ENCODE assay signal across 2 cellular contexts in genomic region chr4:74097161-74097560, GRCh38.
TF ChIP-seq lines count a peak whose summit lies in the region.

No MANE protein-coding gene starts in this region.

TF ChIP-seq in A549, 52 proteins besides CTCF, POLR2A, EP300 and RAD21:
- TF ChIP-seq HOXA7 (CRISPR knock-in tag; IDR thresholded peaks at IDR 0.05): peak; percentile 26; the same call in 1 of the 2 replicates
- TF ChIP-seq MAZ (IDR thresholded peaks at IDR 0.05; ENCODE audit: borderline replicate concordance, low read depth, low read length): no peak
TF ChIP-seq in A549: peak in this region for 1.

TF ChIP-seq in K562, 482 proteins besides CTCF, POLR2A, EP300 and RAD21 (continues in another document):
- TF ChIP-seq PML (IDR thresholded peaks at IDR 0.05; ENCODE audit: low read length): no peak
- no peak for TF ChIP-seq ARNT (IDR thresholded peaks at IDR 0.05)
- no peak for TF ChIP-seq HOXB6 (CRISPR knock-in tag; IDR thresholded peaks at IDR 0.05; ENCODE audit: borderline replicate concordance)
- no peak for TF ChIP-seq SLC30A9 (CRISPR knock-in tag; IDR thresholded peaks at IDR 0.05)
- TF ChIP-seq ARID4B (CRISPR knock-in tag; IDR thresholded peaks at IDR 0.05): no peak
- no peak for TF ChIP-seq ZBTB12 (CRISPR knock-in tag; IDR thresholded peaks at IDR 0.05)
- no peak for TF ChIP-seq CAMTA2 (CRISPR knock-in tag; conservative IDR thresholded peaks at IDR 0.05)
- TF ChIP-seq SMC3 (conservative IDR thresholded peaks at IDR 0.05; ENCODE audit: insufficient read depth, low read depth, low read length): no peak
- no peak for TF ChIP-seq ZZZ3 (IDR thresholded peaks at IDR 0.05)
- 0 out of 2 replicates have a peak, but pooled peaks have one; percentile 19 for TF ChIP-seq PKNOX1 (IDR thresholded peaks at IDR 0.05)
- TF ChIP-seq PRDM10 (IDR thresholded peaks at IDR 0.05; ENCODE audit: partially characterized antibody): no peak
- no peak for TF ChIP-seq MGA (IDR thresholded peaks at IDR 0.05)
- no peak for TF ChIP-seq ZNF431 (CRISPR knock-in tag; IDR thresholded peaks at IDR 0.05)
- TF ChIP-seq TBL1XR1 (IDR thresholded peaks at IDR 0.05; ENCODE audit: low read length in 2 of 2): no peak
- TF ChIP-seq FOXJ3 (CRISPR knock-in tag; IDR thresholded peaks at IDR 0.05): no peak
- no peak for TF ChIP-seq ZC3H11A (IDR thresholded peaks at IDR 0.05; ENCODE audit: low read depth, low read length)
